ENCODE assay signal across 10 cellular contexts in the genomic region with DNA sequence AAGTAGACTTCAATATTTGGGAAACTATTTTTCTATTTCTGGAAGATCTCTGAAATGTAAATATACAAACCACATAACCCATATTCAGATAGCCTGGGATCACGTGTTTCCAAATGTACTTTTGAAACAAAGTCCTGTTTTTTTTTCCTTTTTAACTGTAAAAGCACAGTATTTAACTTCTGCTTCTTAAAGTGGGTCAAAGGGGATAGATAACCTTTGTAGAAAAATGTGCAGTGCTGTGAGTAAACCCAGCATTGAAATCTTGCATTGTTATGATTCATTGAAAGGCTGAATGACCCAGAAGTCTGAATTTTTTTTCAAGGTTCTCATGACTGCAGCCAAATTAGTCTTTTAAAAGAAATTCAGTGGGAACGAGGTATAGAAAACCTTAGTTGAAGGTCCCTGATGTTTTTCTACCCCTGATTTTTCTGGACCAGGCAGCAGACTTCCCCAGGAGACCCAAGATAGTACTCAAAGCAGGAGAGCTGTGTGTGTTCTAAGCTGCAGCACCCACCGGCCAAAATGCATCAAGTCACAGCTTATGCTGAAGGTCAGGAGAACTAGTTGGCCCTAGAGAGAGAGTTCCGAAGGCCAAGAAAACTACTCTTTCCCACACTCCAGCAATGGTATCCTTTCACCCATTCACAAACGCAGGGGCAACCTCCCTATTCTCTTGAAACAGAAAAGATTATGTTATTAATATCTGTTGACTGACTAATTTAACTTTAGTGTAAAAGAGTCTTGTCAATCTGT. TPM values are rescaled to one million over a fixed set of nuclear protein-coding genes. Genes with fewer than 3 reads are reported as not detected.
DNase-seq lines count a peak whose midpoint lies in the region; ATAC-seq and TF ChIP-seq lines count a peak whose summit lies in the region.
"Had no signal": no experiment of that assay in that cellular context is flagged by ENCODE, and none has a peak within 500 bp of the region (broad histone marks: within the 10 kb centered on the region; RNA-seq: fewer than 3 reads in every experiment).

No MANE protein-coding gene starts in this region.

- H3K4me1 Mint-ChIP-seq in H9 (peaks cover 13 to 20% of the 10 kb centered on the region in 2 experiments; a peak in 3 of 4 replicates), activated B cell treated with CpG ODN at 0.5 μM for 24 hours (peaks cover 66% of the 10 kb centered on the region)

- ATAC-seq in activated B cell treated with CpG ODN at 0.5 μM for 24 hours (ENCODE audit: low read depth): no peak
- peak; percentile 64 to 73 for ATAC-seq in right cardiac atrium
- ATAC-seq in GM18502 (IDR thresholded peaks at IDR 0.05; ENCODE audit: poor library complexity, unreplicated experiment): no peak

- intact Hi-C loops in activated B cell treated with CpG ODN at 0.5 μM for 24 hours (cut with micrococcal nuclease): loop anchor here (2.0 to 5.0 kb wide), 2 partner anchors 21 to 42 kb away; no protein-coding TSS in a partner anchor
- intact Hi-C loops in right cardiac atrium (cut with DNase I): no loop called here

- no peak overlapping the region for H3K27ac ChIP-seq in H9 (ENCODE audit: insufficient read length, low read depth, low read length)
- peak overlapping the region; percentile 89 for H3K27ac ChIP-seq in right cardiac atrium (ENCODE audit: low read length)
- H3K27ac ChIP-seq in skeletal muscle tissue (ENCODE audit: low read depth, low read length): peak overlapping the region; percentile 74

- no peak overlapping the region for H2BK5ac ChIP-seq in H9 (ENCODE audit: insufficient read length, low read length)

- TF ChIP-seq CTCF in H9 (conservative IDR thresholded peaks at IDR 0.05): no peak
- no peak for TF ChIP-seq CTCF in activated B cell treated with CpG ODN at 0.5 μM for 24 hours (IDR thresholded peaks at IDR 0.05)

- no peak overlapping the region for H4K8ac ChIP-seq in H9 (replicated peaks; ENCODE audit: insufficient read length, low read depth, low read length)

- CTCF ChIA-PET in activated B cell treated with CpG ODN at 0.5 μM for 24 hours (lab: Charles Lee): interaction anchor here (1.7 kb wide), 1 partner anchor 11 kb away, joined by 10 read pairs; no protein-coding TSS in a partner anchor

- no peak overlapping the region for H2BK15ac ChIP-seq in H9 (ENCODE audit: low read depth, low read length)

- H2BK12ac ChIP-seq in H9 (ENCODE audit: insufficient read length, low read depth, low read length): no peak overlapping the region

- H3K9me3 Mint-ChIP-seq in H9: peaks cover 0 to 4% of the 10 kb centered on the region in 2 experiments; a peak in 1 of 5 replicates
- no peaks in the 10 kb centered on the region for H3K9me3 Mint-ChIP-seq in activated B cell treated with CpG ODN at 0.5 μM for 24 hours

- H2AK5ac ChIP-seq in H9 (ENCODE audit: insufficient read length, low read length): no peak overlapping the region

- H2BK120ac ChIP-seq in H9 (ENCODE audit: low read depth, low read length, poor library complexity, severe bottlenecking): no peak overlapping the region

- no peak for DNase-seq in H9
- DNase-seq in activated B cell treated with CpG ODN at 0.5 μM for 24 hours: no peak
- no peak for DNase-seq in right cardiac atrium
- DNase-seq in 8988T: no peak
- no peak for DNase-seq in putamen (ENCODE audit: low spot score)
- DNase-seq in NCI-H526 (lab: John Stamatoyannopoulos, UW): no peak
- DNase-seq: central memory CD4-positive, alpha-beta T cell; NCI-H2081 treated with DMSO at 0.1 percent for 48 hours had no signal

- H3K18ac ChIP-seq in H9 (ENCODE audit: insufficient read length, low read depth, low read length): no peak overlapping the region

- H3K9ac ChIP-seq in H9 (ENCODE audit: extremely low read depth, insufficient read length, low read length): no peak overlapping the region
- H3K9ac ChIP-seq in skeletal muscle tissue (ENCODE audit: low read depth in 1 of 3, low read length in 3 of 3): no peak overlapping the region

- no peak overlapping the region for H3K4me3 ChIP-seq in right cardiac atrium (ENCODE audit: low read length)
- no peak overlapping the region for H3K4me3 ChIP-seq in skeletal muscle tissue (ENCODE audit: low read length in 3 of 3)

- H4K91ac ChIP-seq in H9 (ENCODE audit: insufficient read length, low read depth, low read length): no peak overlapping the region

- no peak overlapping the region for H3T11ph ChIP-seq in H9 (ENCODE audit: low read length)

- H3K27ac Mint-ChIP-seq in H9: peak overlapping the region; percentile 36 to 50 (median 39); a peak in 1 of 7 replicates
- no peak overlapping the region for H3K27ac Mint-ChIP-seq in activated B cell treated with CpG ODN at 0.5 μM for 24 hours

- H3K27me3 Mint-ChIP-seq in H9 (ENCODE audit: low read depth) (no peaks in the 10 kb centered on the region), activated B cell treated with CpG ODN at 0.5 μM for 24 hours (no peaks in the 10 kb centered on the region)

- no CpG with 5 or more reads among the region's 5 CpGs for WGBS in H9 (ENCODE audit: extremely low coverage, insufficient read length, low lambda C conversion rate)
- 41% methylated on average over 5 of the region's 5 CpGs for WGBS in right cardiac atrium

- H3K27me3 ChIP-seq in H9 (ENCODE audit: insufficient read depth, low read length) (no peaks in the 10 kb centered on the region), right cardiac atrium (ENCODE audit: control insufficient read depth, insufficient read depth) (no peaks in the 10 kb centered on the region), skeletal muscle tissue (ENCODE audit: control insufficient read depth in 3 of 3, insufficient read depth in 3 of 3, low read length in 3 of 3) (no peaks in the 10 kb centered on the region)

- H3K4me3 Mint-ChIP-seq in H9: no peak overlapping the region
- H3K4me3 Mint-ChIP-seq in activated B cell treated with CpG ODN at 0.5 μM for 24 hours: peak overlapping the region; percentile 56

- no peaks in the 10 kb centered on the region for H4K20me1 ChIP-seq in H9 (ENCODE audit: control insufficient read depth, insufficient read depth, insufficient read length)

- H4K5ac ChIP-seq in H9 (ENCODE audit: insufficient read length, low read depth, low read length): no peak overlapping the region

- no peak overlapping the region for H3K4me2 ChIP-seq in H9 (ENCODE audit: insufficient read depth, insufficient read length, low read length)

- no peak overlapping the region for H2BK20ac ChIP-seq in H9 (ENCODE audit: low read depth, low read length, poor library complexity, severe bottlenecking)

- no peaks in the 10 kb centered on the region for H3K9me3 ChIP-seq in H9 (ENCODE audit: control insufficient read depth, low read depth, low read length)
- no peaks in the 10 kb centered on the region for H3K9me3 ChIP-seq in right cardiac atrium (ENCODE audit: control insufficient read depth, low read length)
- H3K9me3 ChIP-seq in skeletal muscle tissue (ENCODE audit: control insufficient read depth in 3 of 3, low read length in 3 of 3): no peaks in the 10 kb centered on the region

- no peaks in the 10 kb centered on the region for H3K36me3 ChIP-seq in skeletal muscle tissue (ENCODE audit: control insufficient read depth in 3 of 3, insufficient read depth in 3 of 3, low read length in 3 of 3)

- no peak overlapping the region for H2AFZ ChIP-seq in H9 (ENCODE audit: low read length)

- H3K23me2 ChIP-seq in H9 (ENCODE audit: insufficient read length, low read depth, low read length, poor library complexity, severe bottlenecking): no peaks in the 10 kb centered on the region

- no peak overlapping the region for H3K14ac ChIP-seq in H9 (ENCODE audit: insufficient read depth, low read length)

- H3K4me1 ChIP-seq in H9 (ENCODE audit: insufficient read depth, low read length) (no peaks in the 10 kb centered on the region), right cardiac atrium (ENCODE audit: control insufficient read depth, insufficient read depth, low read length) (peaks cover 10% of the 10 kb centered on the region), skeletal muscle tissue (ENCODE audit: control insufficient read depth in 3 of 3, insufficient read depth in 3 of 3, low read length in 3 of 3) (peaks cover 8 to 15% (median 9%) of the 10 kb centered on the region in 3 donors)

- POLR2A ChIA-PET in activated B cell treated with CpG ODN at 0.5 μM for 24 hours (lab: Charles Lee): interaction anchor here (1.3 to 3.9 kb wide), 2 partner anchors 43 to 77 kb away, joined by 3 to 14 read pairs; partner anchors contain the start of genes APH1B and RPS27L

- no peak overlapping the region for H3K23ac ChIP-seq in H9 (ENCODE audit: insufficient read length, low read depth, low read length)

- H3K36me3 Mint-ChIP-seq in H9 (ENCODE audit: insufficient read depth in 1 of 3, low read depth in 3 of 3) (peaks cover 0 to 5% (median 3%) of the 10 kb centered on the region in 3 experiments; a peak in 4 of 7 replicates), activated B cell treated with CpG ODN at 0.5 μM for 24 hours (ENCODE audit: low read depth) (peaks cover 28% of the 10 kb centered on the region)

- no peak overlapping the region for H3K4ac ChIP-seq in H9 (ENCODE audit: low read depth, low read length)

- peaks cover 5% of the 10 kb centered on the region for H3K79me1 ChIP-seq in H9 (ENCODE audit: insufficient read depth, low read depth, low read length, poor library complexity, severe bottlenecking)

- H3K56ac ChIP-seq in H9 (ENCODE audit: insufficient read length, low read depth, low read length): no peak overlapping the region

- H3K79me2 ChIP-seq in H9 (ENCODE audit: insufficient read depth, low read length): no peaks in the 10 kb centered on the region

RNA-seq across cellular contexts. Expression of gene APH1B, which starts 43.6 kb away (rescaled TPM):
- total RNA-seq in H9 (2021) (20.9 and 22.9 TPM in 2 replicates), activated B cell treated with CpG ODN at 0.5 μM for 24 hours (22.1 and 23.7 TPM in 2 replicates), right cardiac atrium (10 to 100 TPM; 10.4 to 13.4 (median 10.9) TPM), skeletal muscle tissue (15.1 TPM)
- 6.0 TPM for polyA plus RNA-seq in right cardiac atrium

RNA-seq across cellular contexts. Expression of gene RAB8B, which starts 44.4 kb away (rescaled TPM):
- total RNA-seq in H9 (2021) (32.2 and 33.8 TPM in 2 replicates), activated B cell treated with CpG ODN at 0.5 μM for 24 hours (93.1 and 94.4 TPM in 2 replicates), right cardiac atrium (10 to 100 TPM; 16.1 to 21.5 (median 19.3) TPM), skeletal muscle tissue (26.6 TPM)
- polyA plus RNA-seq in right cardiac atrium: 7.2 TPM

Comparison
In these comparisons a context has a peak if more than half of its experiments do, and no peak if none do; other contexts are left out.
1. ATAC-seq: peak in right cardiac atrium (2 of 2); none in activated B cell treated with CpG ODN at 0.5 μM for 24 hours (single experiment) and GM18502 (single experiment).